In the genomic region with DNA sequence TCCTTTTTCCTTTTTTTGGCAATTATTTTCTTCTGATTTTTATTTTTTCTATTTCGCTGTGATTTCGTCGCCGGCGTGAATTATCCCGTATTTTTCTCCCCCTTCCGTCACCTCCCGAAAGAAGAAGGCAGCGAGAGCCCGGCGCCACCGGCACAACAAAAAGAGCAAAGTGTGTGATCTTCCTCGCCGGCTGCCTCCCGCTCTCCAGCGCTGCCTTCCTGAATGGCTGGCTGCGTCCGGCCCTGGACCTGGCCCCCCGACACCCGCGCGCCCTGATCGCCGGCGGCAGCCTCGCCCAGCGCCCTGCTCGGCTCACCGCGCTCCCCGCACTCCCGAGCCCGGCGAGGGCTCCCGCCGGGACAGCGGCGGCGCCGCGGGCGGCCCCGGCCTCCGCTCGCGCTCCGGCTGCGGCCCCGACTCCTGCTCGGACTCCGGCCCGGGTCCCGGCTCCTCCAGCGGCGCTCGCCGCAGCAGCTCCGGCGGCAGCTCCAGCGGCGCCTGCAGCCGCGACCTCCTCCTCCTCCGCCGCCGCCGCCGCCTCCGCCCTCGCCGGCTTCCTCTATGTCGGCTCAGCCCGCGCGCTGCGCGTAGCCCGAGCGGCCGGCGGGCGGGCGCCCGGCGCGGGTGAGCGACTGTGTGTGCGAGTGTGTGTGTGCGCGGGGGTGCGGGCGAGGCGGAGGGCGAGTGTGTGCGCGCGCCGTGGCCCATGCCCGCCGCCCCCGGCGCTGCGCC, we compare ENCODE assay signal across 8 cellular contexts. TPM values are rescaled to one million over a fixed set of nuclear protein-coding genes. Genes with fewer than 3 reads are reported as not detected.
DNase-seq lines count a peak whose midpoint lies in the region; ATAC-seq and TF ChIP-seq lines count a peak whose summit lies in the region.

No MANE protein-coding gene starts in this region.

- peak; percentile 28 for ATAC-seq in GM21576 (IDR thresholded peaks at IDR 0.05; ENCODE audit: unreplicated experiment)

- peaks cover 13% of the 10 kb centered on the region for H4K20me1 ChIP-seq in hepatocyte (ENCODE audit: insufficient read depth, poor library complexity, severe bottlenecking)

- peak overlapping the region; percentile 50 for H3K27ac ChIP-seq in hepatocyte

- H3K4me1 ChIP-seq in adipocyte (ENCODE audit: control insufficient read depth, insufficient read depth, low read length) (peaks cover 13% of the 10 kb centered on the region), hepatocyte (ENCODE audit: insufficient read depth) (peaks cover 21% of the 10 kb centered on the region)

- H3K9me2 ChIP-seq in hepatocyte (replicated peaks; ENCODE audit: insufficient read depth) = no peaks in the 10 kb centered on the region

- H3K79me2 ChIP-seq in hepatocyte = peaks cover 8% of the 10 kb centered on the region

- H3K4me2 ChIP-seq in hepatocyte = peak overlapping the region; percentile 94

- TF ChIP-seq CTCF in hepatocyte (IDR thresholded peaks at IDR 0.05; ENCODE audit: poor library complexity) (no peak), GM20000 (IDR thresholded peaks at IDR 0.05; ENCODE audit: extremely low read depth, missing control alignments) (no peak)

- no peaks in the 10 kb centered on the region for H3K9me3 ChIP-seq in adipocyte (ENCODE audit: control insufficient read depth, low read length)
- no peaks in the 10 kb centered on the region for H3K9me3 ChIP-seq in hepatocyte (ENCODE audit: low read depth)

- H3K9ac ChIP-seq in adipocyte (ENCODE audit: low read length) = peak overlapping the region; percentile 96

- DNase-seq in DMS79 treated with DMSO at 0.1 percent for 48 hours (lab: John Stamatoyannopoulos, UW) (peak; percentile 42), DMS79 (lab: John Stamatoyannopoulos, UW) (no peak), NCI-H1930 (lab: John Stamatoyannopoulos, UW) (peak; percentile 11 to 18), adipocyte (ENCODE audit: low read depth) (peak; percentile 79), hepatocyte (ENCODE audit: low spot score) (peak; percentile 58), skeletal muscle cell (ENCODE audit: low read depth) (no peak), GM20000 (ENCODE audit: low spot score) (no peak)

- 2% methylated on average over 29 of the region's 103 CpGs for WGBS in hepatocyte (ENCODE audit: low lambda C conversion rate, missing lambda C conversion rate)

- H2AFZ ChIP-seq in hepatocyte = peak overlapping the region; percentile 49

- peak overlapping the region; percentile 93 for H3K4me3 ChIP-seq in adipocyte (ENCODE audit: low read length)
- H3K4me3 ChIP-seq in hepatocyte = peak overlapping the region; percentile 65
- peak overlapping the region; percentile 71 for H3K4me3 ChIP-seq in skeletal muscle cell (ENCODE audit: low read depth, low read length)

- H3K27me3 ChIP-seq in adipocyte (replicated peaks; ENCODE audit: control insufficient read depth, insufficient read depth, low read length) (no peaks in the 10 kb centered on the region), hepatocyte (peaks cover 77% of the 10 kb centered on the region)

- H3K36me3 ChIP-seq in adipocyte (ENCODE audit: control insufficient read depth, insufficient read depth, low read length, severe bottlenecking) = peaks cover 4% of the 10 kb centered on the region
- H3K36me3 ChIP-seq in hepatocyte (replicated peaks; ENCODE audit: insufficient read depth, low read depth) = no peaks in the 10 kb centered on the region

RNA-seq across cellular contexts. Expression of gene NR2F1, which starts 0.9 kb away (rescaled TPM):
- 15.9 and 19.9 TPM in 2 replicates for total RNA-seq in hepatocyte
- polyA plus RNA-seq in hepatocyte = 7.3 and 8.9 TPM in 2 replicates

RNA-seq across cellular contexts. Expression of gene NR2F1-AS1, which starts 2.9 kb away (rescaled TPM):
- total RNA-seq in hepatocyte = 8.2 and 8.4 TPM in 2 replicates
- 8.6 and 9.3 TPM in 2 replicates for polyA plus RNA-seq in hepatocyte

Comparison
In these comparisons a context has a peak if more than half of its experiments do, and no peak if none do; other contexts are left out.
1. DNase-seq: peak in DMS79 treated with DMSO at 0.1 percent for 48 hours (single experiment), NCI-H1930 (2 of 2), adipocyte (single experiment) and hepatocyte (single experiment); none in DMS79 (single experiment), skeletal muscle cell (single experiment) and GM20000 (single experiment).
2. Peak in every context shown above with its lines, with median percentiles within 50 percentile points of each other: H3K4me3 ChIP-seq.